In genomic region chr2:191538334-191538910, GRCh38 we compare ENCODE assay signal across 17 cellular contexts.
A peak's percentile ranks its signal among the peaks of the same experiment; 100 is the strongest.
DNase-seq lines count a peak whose midpoint lies in the region; ATAC-seq and TF ChIP-seq lines count a peak whose summit lies in the region.
"Had no signal": no experiment of that assay in that cellular context is flagged by ENCODE, and none has a peak within 500 bp of the region (broad histone marks: within the 10 kb centered on the region; RNA-seq: fewer than 3 reads in every experiment).

No MANE protein-coding gene starts in this region.

- H2AFZ ChIP-seq in GM23338 = peak overlapping the region; percentile 88; the same call in 1 of the 2 replicates

- DNase-seq in GM23338 (ENCODE audit: low spot score) (no peak), iPS-NIHi11 (ENCODE audit: low spot score) (peak; percentile 22), retina (peak; percentile 56), NCI-H2171 (lab: John Stamatoyannopoulos, UW) (no peak), SW480 (ENCODE audit: low spot score) (no peak)
- no peak for DNase-seq in activated naive CD4-positive, alpha-beta T cell (lab: John Stamatoyannopoulos, UW)
- DNase-seq: CD8-positive, alpha-beta memory T cell; MV-4-11; NCI-H187; NCI-H748 treated with DMSO at 0.1 percent for 48 hours; NK-92 treated with Interleukin-12 subunit alpha and Interleukin-12 subunit beta, amount 100 ng/mL, for 24 hours; Peyer's patch had no signal

- peaks cover 8% of the 10 kb centered on the region for H3K27me3 Mint-ChIP-seq in GM23338 (ENCODE audit: insufficient read depth, low read depth, poor library complexity)

- H3K4me3 Mint-ChIP-seq in GM23338 = no peak overlapping the region
- H3K4me3 Mint-ChIP-seq: CD8-positive, alpha-beta memory T cell had no signal

- peak overlapping the region; percentile 38; the same call in 1 of the 2 replicates for H3K4me2 ChIP-seq in GM23338
- H3K4me2 ChIP-seq: A549; BLaER1 treated with 17β-estradiol and CSF1 and Interleukin-3, amounts not matched to agents 10 nM and 100 nM had no signal

- no peak overlapping the region for H3K27ac ChIP-seq in GM23338 (ENCODE audit: low read depth)
- H3K27ac ChIP-seq: A549; BLaER1 treated with 17β-estradiol and CSF1 and Interleukin-3, amounts not matched to agents 10 nM and 100 nM; Peyer's patch had no signal

- no peaks in the 10 kb centered on the region for H3F3A ChIP-seq in GM23338 (replicated peaks; ENCODE audit: low read depth)

- no peaks in the 10 kb centered on the region for H3K79me2 ChIP-seq in GM23338 (replicated peaks; ENCODE audit: insufficient read depth)

- H3K36me3 Mint-ChIP-seq in GM23338 (ENCODE audit: low read depth) = no peaks in the 10 kb centered on the region
- H3K36me3 Mint-ChIP-seq: CD8-positive, alpha-beta memory T cell had no signal

- ATAC-seq in GM23338 (peak; percentile 51), SK-N-SH treated with all-trans-retinoic acid at 6 μM for 48 hours (peak; percentile 39; the same call in 1 of the 3 replicates)
- ATAC-seq: HepG2, Right ventricle myocardium inferior had no signal

- H3K9me3 Mint-ChIP-seq in GM23338 = no peaks in the 10 kb centered on the region; the same call in 2 of the 3 replicates
- H3K9me3 Mint-ChIP-seq: CD8-positive, alpha-beta memory T cell had no signal

- peaks cover 12% of the 10 kb centered on the region for H3K4me1 ChIP-seq in GM23338 (ENCODE audit: insufficient read depth)
- H3K4me1 ChIP-seq: A549, Peyer's patch had no signal

- no peak for TF ChIP-seq CTCF in GM23338 (conservative IDR thresholded peaks at IDR 0.05; ENCODE audit: low read depth in 2 of 2)

- no peaks in the 10 kb centered on the region for H3K36me3 ChIP-seq in GM23338 (ENCODE audit: insufficient read depth)
- H3K36me3 ChIP-seq: BLaER1 treated with 17β-estradiol and CSF1 and Interleukin-3, amounts not matched to agents 10 nM and 100 nM; Peyer's patch had no signal

- no peaks in the 10 kb centered on the region for H3K27me3 ChIP-seq in GM23338 (ENCODE audit: insufficient read depth)
- H3K27me3 ChIP-seq: BLaER1 treated with 17β-estradiol and CSF1 and Interleukin-3, amounts not matched to agents 10 nM and 100 nM; Peyer's patch had no signal

- H3K9me2 ChIP-seq in GM23338 (ENCODE audit: insufficient read depth) = peaks cover 9% of the 10 kb centered on the region; the same call in 1 of the 2 replicates

- H4K20me1 ChIP-seq in GM23338 (replicated peaks; ENCODE audit: insufficient read depth) = no peaks in the 10 kb centered on the region
- H4K20me1 ChIP-seq: BLaER1 treated with 17β-estradiol and CSF1 and Interleukin-3, amounts not matched to agents 10 nM and 100 nM had no signal

- H3K27ac Mint-ChIP-seq in GM23338 = no peak overlapping the region
- H3K27ac Mint-ChIP-seq: CD8-positive, alpha-beta memory T cell had no signal

- H3K4me3 ChIP-seq in GM23338 = no peak overlapping the region
- H3K4me3 ChIP-seq: A549; BLaER1 treated with 17β-estradiol and CSF1 and Interleukin-3, amounts not matched to agents 10 nM and 100 nM; Peyer's patch had no signal

- peaks cover 16% of the 10 kb centered on the region for H3K4me1 Mint-ChIP-seq in GM23338
- H3K4me1 Mint-ChIP-seq: CD8-positive, alpha-beta memory T cell had no signal

TF ChIP-seq in GM23338, 12 proteins besides CTCF, POLR2A, EP300 and RAD21 (continues in another document):
- TF ChIP-seq ETS1 (IDR thresholded peaks at IDR 0.05) (no peak), NANOG (IDR thresholded peaks at IDR 0.05; ENCODE audit: borderline replicate concordance) (no peak), ZNF114 (CRISPR knock-in tag; IDR thresholded peaks at IDR 0.05) (no peak), EZH2phosphoT487 (IDR thresholded peaks at IDR 0.05; ENCODE audit: unreplicated experiment) (no peak), CREB1 (CRISPR knock-in tag; IDR thresholded peaks at IDR 0.05; ENCODE audit: low read depth) (no peak), STAT1 (IDR thresholded peaks at IDR 0.05; ENCODE audit: unreplicated experiment) (no peak), EZH2 (IDR thresholded peaks at IDR 0.05; ENCODE audit: low read depth, unreplicated experiment) (no peak), JUNB (IDR thresholded peaks at IDR 0.05; ENCODE audit: unreplicated experiment) (no peak), REST (IDR thresholded peaks at IDR 0.05; ENCODE audit: unreplicated experiment) (no peak)

TF ChIP-seq in SK-N-SH treated with all-trans-retinoic acid at 6 μM for 48 hours, 23 proteins besides CTCF, POLR2A, EP300 and RAD21:
- TF ChIP-seq PATZ1 (CRISPR knock-in tag; IDR thresholded peaks at IDR 0.05; ENCODE audit: borderline replicate concordance) (no peak), TCF4 (CRISPR knock-in tag; IDR thresholded peaks at IDR 0.05; ENCODE audit: borderline replicate concordance) (no peak), RARB (CRISPR knock-in tag; IDR thresholded peaks at IDR 0.05) (no peak), CSRNP3 (CRISPR knock-in tag; IDR thresholded peaks at IDR 0.05) (no peak), OSR1 (CRISPR knock-in tag; IDR thresholded peaks at IDR 0.05) (no peak), ZC3H10 (CRISPR knock-in tag; IDR thresholded peaks at IDR 0.05) (no peak), ESRRG (CRISPR knock-in tag; IDR thresholded peaks at IDR 0.05) (no peak), TOX (CRISPR knock-in tag; IDR thresholded peaks at IDR 0.05; ENCODE audit: borderline replicate concordance) (no peak), SNAI2 (CRISPR knock-in tag; IDR thresholded peaks at IDR 0.05) (no peak), ZFP3 (CRISPR knock-in tag; IDR thresholded peaks at IDR 0.05) (no peak), BACH2 (CRISPR knock-in tag; IDR thresholded peaks at IDR 0.05; ENCODE audit: borderline replicate concordance) (no peak), ZFP30 (CRISPR knock-in tag; IDR thresholded peaks at IDR 0.05) (no peak), ZNF8 (CRISPR knock-in tag; IDR thresholded peaks at IDR 0.05) (no peak)

Comparison
In these comparisons a context has a peak if more than half of its experiments do, and no peak if none do; other contexts are left out.
1. DNase-seq: peak in iPS-NIHi11 (single experiment) and retina (single experiment); none in GM23338 (single experiment), NCI-H2171 (single experiment), activated naive CD4-positive, alpha-beta T cell (0 of 4) and SW480 (single experiment).